ENCODE assay signal across 8 cellular contexts in genomic region chr10:122279725-122280141, GRCh38. TPM values are rescaled to one million over a fixed set of nuclear protein-coding genes. Genes with fewer than 3 reads are reported as not detected.
DNase-seq lines count a peak whose midpoint lies in the region; ATAC-seq, FAIRE-seq and TF ChIP-seq lines count a peak whose summit lies in the region.

No MANE protein-coding gene starts in this region.

- intact Hi-C loops in aorta (cut with DNase I): loop anchor here in 1 of 2 donors (5.0 to 10.0 kb wide), 2 partner anchors 135 to 288 kb away; no protein-coding TSS in a partner anchor

- H3K4ac ChIP-seq in H1 (replicated peaks; ENCODE audit: insufficient read length, low read depth, low read length): no peak overlapping the region

- no peak for TF ChIP-seq POLR2A in H1 (IDR thresholded peaks at IDR 0.05; ENCODE audit: control extremely low read depth in 1 of 2, low read depth in 2 of 2, low read length in 2 of 2)

- H3K14ac ChIP-seq in H1 (ENCODE audit: insufficient read length): no peak overlapping the region

- no peak overlapping the region; a peak in 1 of 4 replicates for H3K4me2 ChIP-seq in H1 (ENCODE audit: insufficient read depth in 1 of 2, low read depth in 2 of 2, low read length in 2 of 2)

- no peaks in the 10 kb centered on the region for H3K27me3 ChIP-seq in H1 (replicated peaks in 1 of 4; ENCODE audit: control insufficient read depth in 3 of 4, extremely low read depth in 1 of 4, insufficient read depth in 3 of 4, low read length in 3 of 4)
- no peaks in the 10 kb centered on the region for H3K27me3 ChIP-seq in aorta (ENCODE audit: control insufficient read depth in 1 of 2, insufficient read depth in 2 of 2, low read length in 1 of 2)

- H3K4me1 ChIP-seq in H1 (replicated peaks in 1 of 4; ENCODE audit: control insufficient read depth in 3 of 4, insufficient read depth in 4 of 4, low read length in 3 of 4) (peaks cover 0 to 6% (median 2%) of the 10 kb centered on the region in 4 experiments; a peak in 2 of 7 replicates), aorta (ENCODE audit: control insufficient read depth in 1 of 2, insufficient read depth in 2 of 2, low read length in 2 of 2) (no peaks in the 10 kb centered on the region)

- POLR2A ChIA-PET in H1 (lab: Charles Lee; ENCODE audit: partially characterized antibody): no interaction called here

- no peak overlapping the region for H2BK5ac ChIP-seq in H1 (ENCODE audit: low read depth, low read length)

- H3K23ac ChIP-seq in H1 (ENCODE audit: insufficient read length): no peak overlapping the region

- no peak overlapping the region for H4K5ac ChIP-seq in H1 (ENCODE audit: insufficient read length, low read depth, low read length)

- no peak for ATAC-seq in activated naive CD8-positive, alpha-beta T cell treated with anti-CD3 and anti-CD28 coated beads, Interleukin-2, amount 50 U/mL, for 24 hours
- ATAC-seq in HG03432 (IDR thresholded peaks at IDR 0.05; ENCODE audit: unreplicated experiment) (no peak), HG02852 (IDR thresholded peaks at IDR 0.05; ENCODE audit: unreplicated experiment) (no peak), aorta (ENCODE audit: low FRiP score) (no peak)

- H3K18ac ChIP-seq in H1 (ENCODE audit: extremely low read depth, low read length): no peak overlapping the region

- H3K9me3 ChIP-seq in H1 (ENCODE audit: insufficient read depth in 2 of 2, low read depth in 1 of 2, low read length in 1 of 2) (no peaks in the 10 kb centered on the region), aorta (ENCODE audit: control insufficient read depth, low read length) (no peaks in the 10 kb centered on the region)

- H4K8ac ChIP-seq in H1 (ENCODE audit: extremely low read depth, insufficient read depth, low read length): no peak overlapping the region; the same call in 1 of the 2 replicates

- H3K79me1 ChIP-seq in H1 (ENCODE audit: low read depth, low read length): no peaks in the 10 kb centered on the region

- H2BK120ac ChIP-seq in H1 (replicated peaks; ENCODE audit: low read depth, low read length): no peak overlapping the region

- H3K79me2 ChIP-seq in H1 (ENCODE audit: control insufficient read depth in 1 of 2, insufficient read depth in 2 of 2, low read length in 2 of 2): no peaks in the 10 kb centered on the region

- H3K36me3 ChIP-seq in H1 (ENCODE audit: control insufficient read depth in 2 of 4, insufficient read depth in 4 of 4, low read length in 3 of 4) (no peaks in the 10 kb centered on the region), aorta (ENCODE audit: control insufficient read depth in 1 of 2, insufficient read depth in 2 of 2, low read length in 1 of 2) (no peaks in the 10 kb centered on the region)

- TF ChIP-seq EP300 in H1 (IDR thresholded peaks at IDR 0.05; ENCODE audit: borderline replicate concordance in 1 of 2, low read depth in 2 of 2, low read length in 2 of 2): no peak

- WGBS in H1 (ENCODE audit: extremely low coverage in 1 of 2, insufficient coverage in 1 of 2, insufficient read length in 1 of 2, insufficient replicate concordance in 2 of 2, low coverage in 1 of 2, low lambda C conversion rate in 2 of 2, missing lambda C conversion rate in 1 of 2), 2 experiments: 77% methylated on average over 9 of the region's 9 CpGs; no CpG with 5 or more reads in 1 of the 2 experiments
- WGBS in aorta, 2 donors: 21 to 43% methylated on average over 9 of the region's 9 CpGs

- no peak overlapping the region for H3K56ac ChIP-seq in H1 (replicated peaks; ENCODE audit: insufficient read length, low read depth, low read length)

- no peak overlapping the region for H3K9ac ChIP-seq in H1 (replicated peaks in 1 of 4; ENCODE audit: extremely low read depth in 1 of 4, low read depth in 3 of 4, low read length in 3 of 4)

- H3K4me3 ChIP-seq in H1 (ENCODE audit: extremely low read depth in 1 of 4, insufficient read depth in 2 of 4, low read depth in 3 of 4, low read length in 4 of 4): no peak overlapping the region
- no peak overlapping the region for H3K4me3 ChIP-seq in aorta (ENCODE audit: low read length in 2 of 2)

- H2BK12ac ChIP-seq in H1 (ENCODE audit: low read depth, low read length): no peak overlapping the region

- no peaks in the 10 kb centered on the region for H4K20me1 ChIP-seq in H1 (replicated peaks in 1 of 2; ENCODE audit: control insufficient read depth in 1 of 2, insufficient read depth in 2 of 2, low read length in 2 of 2)

- no peak overlapping the region for H3K4me3 Mint-ChIP-seq in activated naive CD8-positive, alpha-beta T cell treated with anti-CD3 and anti-CD28 coated beads, Interleukin-2, amount 50 U/mL, for 24 hours
- H3K4me3 Mint-ChIP-seq in activated naive CD8-positive, alpha-beta T cell treated with anti-CD3 and anti-CD28 coated beads for 36 hours: no peak overlapping the region
- no peak overlapping the region for H3K4me3 Mint-ChIP-seq in mesothelial cell of epicardium

- TF ChIP-seq RAD21 in H1 (IDR thresholded peaks at IDR 0.05 in 1 of 2, conservative IDR thresholded peaks at IDR 0.05 in 1 of 2; ENCODE audit: low read depth in 2 of 2, low read length in 2 of 2): peak; percentile 93 to 97

- H2BK15ac ChIP-seq in H1 (ENCODE audit: low read length): no peak overlapping the region

- H3K36me3 Mint-ChIP-seq in activated naive CD8-positive, alpha-beta T cell treated with anti-CD3 and anti-CD28 coated beads, Interleukin-2, amount 50 U/mL, for 24 hours (ENCODE audit: low read depth): no peaks in the 10 kb centered on the region
- no peaks in the 10 kb centered on the region for H3K36me3 Mint-ChIP-seq in activated naive CD8-positive, alpha-beta T cell treated with anti-CD3 and anti-CD28 coated beads for 36 hours
- no peaks in the 10 kb centered on the region for H3K36me3 Mint-ChIP-seq in mesothelial cell of epicardium

- CTCF ChIA-PET in H1 (lab: Charles Lee; ENCODE audit: partially characterized antibody): interaction anchor here (0.6 to 10.8 kb wide), 35 partner anchors 9 to 762 kb away, joined by 3 to 74 read pairs (median 5); partner anchors contain the start of gene BTBD16

- H3K27ac ChIP-seq in H1 (ENCODE audit: low read depth, low read length): no peak overlapping the region
- H3K27ac ChIP-seq in aorta (ENCODE audit: low read depth in 1 of 2, low read length in 2 of 2): no peak overlapping the region

- DNase-seq in activated naive CD8-positive, alpha-beta T cell treated with anti-CD3 and anti-CD28 coated beads, Interleukin-2, amount 50 U/mL, for 24 hours: peak; percentile 18
- no peak for DNase-seq in activated naive CD8-positive, alpha-beta T cell treated with anti-CD3 and anti-CD28 coated beads for 36 hours
- DNase-seq in NCI-H774 (lab: John Stamatoyannopoulos, UW) (peak; percentile 5), H1 (ENCODE audit: low read depth in 1 of 2, low spot score in 2 of 2) (peak in 1 of 2 experiments; percentile 86), mesothelial cell of epicardium (ENCODE audit: low spot score in 2 of 2, unreplicated experiment in 2 of 2) (peak in 1 of 2 experiments; percentile 52), aorta (no peak)

- no peak overlapping the region for H2AK5ac ChIP-seq in H1 (ENCODE audit: low read depth, low read length)

- peak; percentile 93 for FAIRE-seq in H1 (lab: Jason Lieb, UNC)

- TF ChIP-seq CTCF in H1 (IDR thresholded peaks at IDR 0.05; ENCODE audit: control extremely low read depth in 1 of 3, insufficient read depth in 1 of 3, low read depth in 1 of 3, low read length in 3 of 3) (peak; percentile 87 to 93 (median 89)), mesothelial cell of epicardium (IDR thresholded peaks at IDR 0.05; ENCODE audit: unreplicated experiment) (peak; percentile 41)

- H2AFZ ChIP-seq in H1 (ENCODE audit: low read length): peak overlapping the region; percentile 48; the same call in 1 of the 2 replicates

- no peak overlapping the region; the same call in 1 of the 2 replicates for H2BK20ac ChIP-seq in H1 (ENCODE audit: low read length)

- H3K27ac Mint-ChIP-seq in activated naive CD8-positive, alpha-beta T cell treated with anti-CD3 and anti-CD28 coated beads, Interleukin-2, amount 50 U/mL, for 24 hours: no peak overlapping the region
- H3K27ac Mint-ChIP-seq in activated naive CD8-positive, alpha-beta T cell treated with anti-CD3 and anti-CD28 coated beads for 36 hours: no peak overlapping the region
- no peak overlapping the region for H3K27ac Mint-ChIP-seq in mesothelial cell of epicardium

- H4K91ac ChIP-seq in H1 (replicated peaks; ENCODE audit: insufficient read length, low read length): no peak overlapping the region

- peaks cover 7% of the 10 kb centered on the region for H3K27me3 Mint-ChIP-seq in activated naive CD8-positive, alpha-beta T cell treated with anti-CD3 and anti-CD28 coated beads, Interleukin-2, amount 50 U/mL, for 24 hours
- peaks cover 27% of the 10 kb centered on the region for H3K27me3 Mint-ChIP-seq in activated naive CD8-positive, alpha-beta T cell treated with anti-CD3 and anti-CD28 coated beads for 36 hours
- H3K27me3 Mint-ChIP-seq in mesothelial cell of epicardium (ENCODE audit: low read depth): peaks cover 11% of the 10 kb centered on the region

- H3K4me1 Mint-ChIP-seq in activated naive CD8-positive, alpha-beta T cell treated with anti-CD3 and anti-CD28 coated beads, Interleukin-2, amount 50 U/mL, for 24 hours: no peaks in the 10 kb centered on the region
- H3K4me1 Mint-ChIP-seq in activated naive CD8-positive, alpha-beta T cell treated with anti-CD3 and anti-CD28 coated beads for 36 hours: no peaks in the 10 kb centered on the region
- no peaks in the 10 kb centered on the region for H3K4me1 Mint-ChIP-seq in mesothelial cell of epicardium

- H3K9me3 Mint-ChIP-seq in activated naive CD8-positive, alpha-beta T cell treated with anti-CD3 and anti-CD28 coated beads, Interleukin-2, amount 50 U/mL, for 24 hours: no peaks in the 10 kb centered on the region
- H3K9me3 Mint-ChIP-seq in activated naive CD8-positive, alpha-beta T cell treated with anti-CD3 and anti-CD28 coated beads for 36 hours: no peaks in the 10 kb centered on the region
- H3K9me3 Mint-ChIP-seq in mesothelial cell of epicardium: no peaks in the 10 kb centered on the region

- no peaks in the 10 kb centered on the region for H3K23me2 ChIP-seq in H1 (ENCODE audit: low read depth, low read length)

TF ChIP-seq in H1, 55 proteins besides CTCF, POLR2A, EP300 and RAD21 (continues in another document):
- no peak for TF ChIP-seq TEAD4 (IDR thresholded peaks at IDR 0.05; ENCODE audit: low read depth, low read length)
- TF ChIP-seq POU5F1 (IDR thresholded peaks at IDR 0.05; ENCODE audit: low read depth, low read length): no peak

RNA-seq across cellular contexts. Expression of gene BTBD16, which starts 8.6 kb away (rescaled TPM):
- total RNA-seq in activated naive CD8-positive, alpha-beta T cell treated with anti-CD3 and anti-CD28 coated beads for 36 hours: not detected
- total RNA-seq in H1 (2021; fragmentation: NEBNext Ultra II Directional; extraction: Animal tissue kit (Norgen Biotek cat#: 25700)): not detected in 2 replicates
- polyA plus RNA-seq in H1 (2011; rRNA removed) (0.05 TPM in 1 of 2 replicates, not detected in the other), aorta (1 to 10 TPM in 1 of 2 donors, not detected in 1; 2.3 TPM)
- polyA plus RNA-seq in H1 (2011; cell fraction: cytosol; rRNA removed): 0.06 TPM
- polyA plus RNA-seq in H1 (2011; cell fraction: nucleus; rRNA removed): not detected
- 0.27 TPM in 1 of 4 replicates, not detected in the others for polyA plus RNA-seq in H1 (2012, experiment 1 of 2)
- not detected for polyA plus RNA-seq in H1 (2012, experiment 2 of 2)
- polyA plus RNA-seq in H1 (2013, experiment 1 of 2): 0.02 TPM
- polyA plus RNA-seq in H1 (2013, experiment 2 of 2): 0.06 TPM
- 0.13 TPM in 1 of 2 replicates, not detected in the other for polyA minus RNA-seq in H1 (2011; rRNA and poly(A)+ RNA removed)
- not detected for polyA minus RNA-seq in H1 (2011; cell fraction: cytosol; rRNA and poly(A)+ RNA removed)
- polyA minus RNA-seq in H1 (2011; cell fraction: nucleus; rRNA and poly(A)+ RNA removed): not detected
- total RNA-seq in mesothelial cell of epicardium (not detected in 3 replicates), aorta (1 to 10 TPM; 1.2 to 2.4 TPM)

Comparison
In these comparisons a context has a peak if more than half of its experiments do, and no peak if none do; other contexts are left out.
1. DNase-seq: peak in activated naive CD8-positive, alpha-beta T cell treated with anti-CD3 and anti-CD28 coated beads, Interleukin-2, amount 50 U/mL, for 24 hours (single experiment) and NCI-H774 (single experiment); none in activated naive CD8-positive, alpha-beta T cell treated with anti-CD3 and anti-CD28 coated beads for 36 hours (single experiment) and aorta (0 of 2).